ENCODE assay signal across 26 cellular contexts in genomic region chr17:55495239-55495638, GRCh38. TPM values are rescaled to one million over a fixed set of nuclear protein-coding genes. Genes with fewer than 3 reads are reported as not detected.
"Had no signal": no experiment of that assay in that cellular context is flagged by ENCODE, and none has a peak within 500 bp of the region (broad histone marks: within the 10 kb centered on the region; RNA-seq: fewer than 3 reads in every experiment).

No MANE protein-coding gene starts in this region.

- H3K27ac Mint-ChIP-seq: activated B cell treated with CpG ODN at 0.5 μM for 24 hours; activated CD8-positive, alpha-beta T cell treated with anti-CD3 and anti-CD28 coated beads for 36 hours; immature natural killer cell; natural killer cell treated with Interleukin-12 subunit alpha and Interleukin-12 subunit beta and Interleukin-15 and Interleukin-18, amount 100 ng/mL, for 72 hours had no signal

- H3K9me3 ChIP-seq: esophagus muscularis mucosa had no signal

- H3K4me2 ChIP-seq: smooth muscle cell had no signal

- H3K9me3 Mint-ChIP-seq: activated B cell treated with CpG ODN at 0.5 μM for 24 hours; activated CD8-positive, alpha-beta T cell treated with anti-CD3 and anti-CD28 coated beads for 36 hours; activated T-cell treated with anti-CD3 and anti-CD28 coated beads, Interleukin-2, amount 50 U/mL, for 4 hours; natural killer cell treated with Interleukin-12 subunit alpha and Interleukin-12 subunit beta and Interleukin-15 and Interleukin-18, amount 100 ng/mL, for 72 hours had no signal

- H3K4me1 Mint-ChIP-seq: activated B cell treated with CpG ODN at 0.5 μM for 24 hours, immature natural killer cell had no signal

- H3K27me3 ChIP-seq: esophagus muscularis mucosa had no signal

- DNase-seq: activated B cell treated with CpG ODN at 0.5 μM for 24 hours; activated CD4-positive, alpha-beta T cell treated with anti-CD3 and anti-CD28 coated beads for 48 hours; activated CD8-positive, alpha-beta T cell treated with anti-CD3 and anti-CD28 coated beads for 36 hours; activated effector memory CD4-positive, alpha-beta T cell treated with Interleukin-2 at 50 U/mL for 16 hours; activated naive CD4-positive, alpha-beta T cell treated with anti-CD3 and anti-CD28 coated beads, Interleukin-2, amount 50 U/mL, for 16 hours; activated T-cell treated with anti-CD3 and anti-CD28 coated beads, Interleukin-2, amount 50 U/mL, for 4 hours; head of caudate nucleus; immature natural killer cell; posterior cingulate gyrus; right cardiac atrium; stimulated activated CD4-positive, alpha-beta T cell treated with anti-CD3 and anti-CD28 coated beads, Interleukin-4, amount 100 ng/mL, for 4 hours; stimulated activated CD8-positive, alpha-beta memory T cell treated with anti-CD3 and anti-CD28 coated beads, Interleukin-4, amount 100 ng/mL, for 48 hours; stimulated activated naive CD4-positive, alpha-beta T cell treated with Interleukin-2 at 50 U/mL for 16 hours; SW 1271; trophoblast cell had no signal

- ATAC-seq: activated CD8-positive, alpha-beta T cell treated with anti-CD3 and anti-CD28 coated beads for 36 hours; activated T-cell treated with anti-CD3 and anti-CD28 coated beads, Interleukin-2, amount 50 U/mL, for 4 hours; natural killer cell treated with Interleukin-12 subunit alpha and Interleukin-12 subunit beta and Interleukin-15 and Interleukin-18, amount 100 ng/mL, for 72 hours had no signal

- H3K4me3 Mint-ChIP-seq: activated B cell treated with CpG ODN at 0.5 μM for 24 hours; activated CD8-positive, alpha-beta T cell treated with anti-CD3 and anti-CD28 coated beads for 36 hours; activated T-cell treated with anti-CD3 and anti-CD28 coated beads, Interleukin-2, amount 50 U/mL, for 4 hours; immature natural killer cell; natural killer cell treated with Interleukin-12 subunit alpha and Interleukin-12 subunit beta and Interleukin-15 and Interleukin-18, amount 100 ng/mL, for 72 hours had no signal

- H3K36me3 Mint-ChIP-seq: immature natural killer cell; natural killer cell treated with Interleukin-12 subunit alpha and Interleukin-12 subunit beta and Interleukin-15 and Interleukin-18, amount 100 ng/mL, for 72 hours had no signal

- FAIRE-seq: colon, TTC549 had no signal

- H3K4me3 ChIP-seq: esophagus muscularis mucosa, smooth muscle cell had no signal

- H3K36me3 ChIP-seq: esophagus muscularis mucosa had no signal

RNA-seq across cellular contexts. Expression of gene SMIM36, which starts 16.0 kb away (rescaled TPM):
- total RNA-seq: activated B cell treated with CpG ODN at 0.5 μM for 24 hours; activated CD8-positive, alpha-beta T cell treated with anti-CD3 and anti-CD28 coated beads for 36 hours; activated T-cell treated with anti-CD3 and anti-CD28 coated beads, Interleukin-2, amount 50 U/mL, for 4 hours; cardiac septum; esophagus muscularis mucosa; left lobe of liver; lung microvascular endothelial cell; mucosa of gallbladder; natural killer cell treated with Interleukin-12 subunit alpha and Interleukin-12 subunit beta and Interleukin-15 and Interleukin-18, amount 100 ng/mL, for 72 hours; right cardiac atrium; smooth muscle cell; T-helper 2 cell treated with Interferon-gamma antibody and Interleukin-4, amounts not matched to agents 100 ng/mL and 5 ng/mL, for 36 hours had no signal
- polyA plus RNA-seq: adipose tissue, immature natural killer cell, right cardiac atrium, smooth muscle cell had no signal
